Comparison of ENCODE assay signal across 22 cellular contexts in genomic region chr2:239042551-239043320, GRCh38.
"Had no signal": no experiment of that assay in that cellular context is flagged by ENCODE, and none has a peak within 500 bp of the region (broad histone marks: within the 10 kb centered on the region; RNA-seq: fewer than 3 reads in every experiment).

No MANE protein-coding gene starts in this region.

- H3K4me3 ChIP-seq: cardiac muscle cell had no signal

- ATAC-seq: activated CD4-positive, alpha-beta T cell treated with anti-CD3 and anti-CD28 coated beads for 36 hours; activated naive CD4-positive, alpha-beta T cell treated with anti-CD3 and anti-CD28 coated beads, Interleukin-2, amount 50 U/mL, for 72 hours; Panc1 had no signal

- H3K27ac ChIP-seq: brain microvascular endothelial cell, cardiac muscle cell, RWPE1, WERI-Rb-1 had no signal

- H3K27ac Mint-ChIP-seq: activated CD4-positive, alpha-beta memory T cell treated with anti-CD3 and anti-CD28 coated beads, Interleukin-2, amount 10 ng/mL, durations not matched to agents 7 days and 5 days; activated CD4-positive, alpha-beta T cell treated with anti-CD3 and anti-CD28 coated beads for 36 hours; activated naive CD4-positive, alpha-beta T cell treated with anti-CD3 and anti-CD28 coated beads, Interleukin-2, amount 50 U/mL, for 72 hours had no signal

- H3K9me3 Mint-ChIP-seq: activated CD4-positive, alpha-beta memory T cell treated with anti-CD3 and anti-CD28 coated beads, Interleukin-2, amount 10 ng/mL, durations not matched to agents 7 days and 5 days; activated naive CD4-positive, alpha-beta T cell treated with anti-CD3 and anti-CD28 coated beads, Interleukin-2, amount 50 U/mL, for 72 hours had no signal

- H3K36me3 Mint-ChIP-seq: activated naive CD4-positive, alpha-beta T cell treated with anti-CD3 and anti-CD28 coated beads, Interleukin-2, amount 50 U/mL, for 72 hours had no signal

- DNase-seq: activated CD4-positive, alpha-beta memory T cell treated with anti-CD3 and anti-CD28 coated beads, Interleukin-2, amount 10 ng/mL, durations not matched to agents 7 days and 5 days; activated CD4-positive, alpha-beta T cell treated with anti-CD3 and anti-CD28 coated beads for 36 hours; activated CD4-positive, alpha-beta T cell treated with anti-CD3 and anti-CD28 coated beads, Interleukin-2, amount 50 U/mL, for 1 hour; activated CD8-positive, alpha-beta memory T cell treated with anti-CD3 and anti-CD28 coated beads, Interleukin-2, amount 50 U/mL, for 48 hours; activated T-cell treated with anti-CD3 and anti-CD28 coated beads, Interleukin-2, amount 50 U/mL, for 1 hour; brain microvascular endothelial cell; IMR-90; Kasumi-1; KBM-7; NCI-H1105 treated with DMSO at 0.1 percent for 48 hours; NCI-H1436 treated with DMSO at 0.1 percent for 48 hours; NCI-H187; NCI-H2081; NCI-H510A treated with DMSO at 0.1 percent for 48 hours; NK-92 treated with Interleukin-12 subunit alpha and Interleukin-12 subunit beta, amount 100 ng/mL, for 24 hours; OCI-M1; SIG-M5; WERI-Rb-1 had no signal

- H3K27me3 Mint-ChIP-seq: activated CD4-positive, alpha-beta T cell treated with anti-CD3 and anti-CD28 coated beads for 36 hours had no signal

- H3K27me3 ChIP-seq: brain microvascular endothelial cell, cardiac muscle cell had no signal

- H3K4me3 Mint-ChIP-seq: activated CD4-positive, alpha-beta memory T cell treated with anti-CD3 and anti-CD28 coated beads, Interleukin-2, amount 10 ng/mL, durations not matched to agents 7 days and 5 days; activated CD4-positive, alpha-beta T cell treated with anti-CD3 and anti-CD28 coated beads for 36 hours had no signal

- H3K4me1 Mint-ChIP-seq: activated CD4-positive, alpha-beta memory T cell treated with anti-CD3 and anti-CD28 coated beads, Interleukin-2, amount 10 ng/mL, durations not matched to agents 7 days and 5 days; activated CD4-positive, alpha-beta T cell treated with anti-CD3 and anti-CD28 coated beads for 36 hours had no signal

- H3K36me3 ChIP-seq: brain microvascular endothelial cell, cardiac muscle cell, WERI-Rb-1 had no signal
